Comparison of ENCODE assay signal across 6 cellular contexts in genomic region chr2:27407798-27408491, GRCh38. TPM values are rescaled to one million over a fixed set of nuclear protein-coding genes. Genes with fewer than 3 reads are reported as not detected.
A peak's percentile ranks its signal among the peaks of the same experiment; 100 is the strongest.
DNase-seq lines count a peak whose midpoint lies in the region; FAIRE-seq and TF ChIP-seq lines count a peak whose summit lies in the region.

No MANE protein-coding gene starts in this region.

- H3K9me3 Mint-ChIP-seq in type B pancreatic cell: no peaks in the 10 kb centered on the region

- peak overlapping the region; percentile 91 for H3K4me3 Mint-ChIP-seq in type B pancreatic cell

- H3K36me3 ChIP-seq in SJCRH30: peaks cover 26% of the 10 kb centered on the region

- peaks cover 4% of the 10 kb centered on the region for H3K36me3 Mint-ChIP-seq in type B pancreatic cell

- no peaks in the 10 kb centered on the region for H3K27me3 ChIP-seq in SJCRH30

- peak overlapping the region; percentile 98 for H3K4me3 ChIP-seq in SJCRH30

- peak; percentile 49 for DNase-seq in HCEC 1CT
- peak; percentile 39 to 72 for DNase-seq in SJCRH30
- DNase-seq in hepatic stellate cell (ENCODE audit: low spot score): peak; percentile 39
- no peak for DNase-seq in type B pancreatic cell (ENCODE audit: extremely low spot score, unreplicated experiment)
- DNase-seq in effector CD4-positive, alpha-beta T cell: no peak

- H3K27me3 Mint-ChIP-seq in type B pancreatic cell: no peaks in the 10 kb centered on the region

- H3K27ac Mint-ChIP-seq in type B pancreatic cell: peak overlapping the region; percentile 92

- H3K4me1 ChIP-seq in SJCRH30: peaks cover 9% of the 10 kb centered on the region

- H3K27ac ChIP-seq in SJCRH30: no peak overlapping the region; the same call in 1 of the 2 replicates

- TF ChIP-seq CTCF in type B pancreatic cell (conservative IDR thresholded peaks at IDR 0.05): peak; percentile 79

- peak; percentile 68 for FAIRE-seq in A204.1 (lab: Jason Lieb, UNC)

- H3K9me3 ChIP-seq in SJCRH30 (replicated peaks): no peaks in the 10 kb centered on the region

- H3K4me1 Mint-ChIP-seq in type B pancreatic cell (ENCODE audit: unreplicated experiment): peaks cover 20% of the 10 kb centered on the region

RNA-seq across cellular contexts. Expression of gene PPM1G, which starts 1.4 kb away (rescaled TPM):
- 160 and 163 TPM in 2 replicates for total RNA-seq in SJCRH30 (2014; rRNA removed; shearing (Covaris generic))
- total RNA-seq in type B pancreatic cell (ENCODE audit: low replicate concordance): 80.4 and 95.3 TPM in 2 replicates

RNA-seq across cellular contexts. Expression of gene NRBP1, which starts 20.5 kb away (rescaled TPM):
- total RNA-seq in SJCRH30 (2014; rRNA removed; shearing (Covaris generic)): 153 and 156 TPM in 2 replicates
- 96.7 and 105 TPM in 2 replicates for total RNA-seq in type B pancreatic cell (ENCODE audit: low replicate concordance)

RNA-seq across cellular contexts. Expression of gene ZNF513, which starts 27.4 kb away (rescaled TPM):
- total RNA-seq in SJCRH30 (2014; rRNA removed; shearing (Covaris generic)): 13.8 and 14.2 TPM in 2 replicates
- 25.3 and 25.9 TPM in 2 replicates for total RNA-seq in type B pancreatic cell (ENCODE audit: low replicate concordance)

RNA-seq across cellular contexts. Expression of gene KRTCAP3, which starts 34.2 kb away (rescaled TPM):
- total RNA-seq in SJCRH30 (2014; rRNA removed; shearing (Covaris generic)): 0.24 and 1.2 TPM in 2 replicates
- 12.4 and 23.9 TPM in 2 replicates for total RNA-seq in type B pancreatic cell (ENCODE audit: low replicate concordance)

RNA-seq across cellular contexts. Expression of gene SNX17, which starts 37.5 kb away (rescaled TPM):
- 117 and 120 TPM in 2 replicates for total RNA-seq in SJCRH30 (2014; rRNA removed; shearing (Covaris generic))
- 74.7 and 94.3 TPM in 2 replicates for total RNA-seq in type B pancreatic cell (ENCODE audit: low replicate concordance)

Comparison
In these comparisons a context has a peak if more than half of its experiments do, and no peak if none do; other contexts are left out.
1. DNase-seq: peak in HCEC 1CT (single experiment), SJCRH30 (2 of 2) and hepatic stellate cell (single experiment); none in type B pancreatic cell (single experiment) and effector CD4-positive, alpha-beta T cell (single experiment).